1 cellular context compared by ENCODE assay signal in genomic region chr1:8643542-8644536, GRCh38.
TF ChIP-seq lines count a peak whose summit lies in the region.

No MANE protein-coding gene starts in this region.

TF ChIP-seq in GM23338, 12 proteins besides CTCF, POLR2A, EP300 and RAD21 (continued from another document):
- TF ChIP-seq ZNF462 (CRISPR knock-in tag; IDR thresholded peaks at IDR 0.05) (no peak), NANOG (IDR thresholded peaks at IDR 0.05; ENCODE audit: borderline replicate concordance) (no peak), ETS1 (IDR thresholded peaks at IDR 0.05) (no peak), EZH2 (IDR thresholded peaks at IDR 0.05; ENCODE audit: low read depth, unreplicated experiment) (no peak)
